Comparison of ENCODE assay signal across 16 cellular contexts in genomic region chr3:62723636-62724217, GRCh38.
DNase-seq lines count a peak whose midpoint lies in the region; ATAC-seq, FAIRE-seq and TF ChIP-seq lines count a peak whose summit lies in the region.
"Had no signal": no experiment of that assay in that cellular context is flagged by ENCODE, and none has a peak within 500 bp of the region (broad histone marks: within the 10 kb centered on the region; RNA-seq: fewer than 3 reads in every experiment).

No MANE protein-coding gene starts in this region.

- intact Hi-C loops in OCI-LY7 (cut with micrococcal nuclease; ENCODE audit: unreplicated experiment) (loop anchor here (1.0 to 2.0 kb wide), 5 partner anchors 31 to 150 kb away; no protein-coding TSS in a partner anchor), kidney (cut with DNase I) (no loop called here)

- TF ChIP-seq CTCF in DOHH2 (IDR thresholded peaks at IDR 0.05; ENCODE audit: low read depth, low read length, poor library complexity, severe bottlenecking) = no peak
- TF ChIP-seq CTCF in OCI-LY7 (conservative IDR thresholded peaks at IDR 0.05; ENCODE audit: low read length) = no peak
- no peak for TF ChIP-seq CTCF in kidney (IDR thresholded peaks at IDR 0.05; ENCODE audit: borderline replicate concordance, extremely low read depth, insufficient read depth)

- H3K4me2 ChIP-seq in DOHH2 (ENCODE audit: low read length) (peak overlapping the region; percentile 84), OCI-LY7 (ENCODE audit: low read length) (peak overlapping the region; percentile 91)

- BruUV-seq in OCI-LY7 (replicated peaks; lab: Mats Ljungman, UMichigan) = TSS peak; percentile 55

- H3K27me3 ChIP-seq in DOHH2 (ENCODE audit: control insufficient read depth, low read length) = no peaks in the 10 kb centered on the region
- H3K27me3 ChIP-seq: heart right ventricle had no signal

- no peaks in the 10 kb centered on the region for H3K9me3 ChIP-seq in DOHH2 (ENCODE audit: control insufficient read depth, insufficient read depth, low read length)
- no peaks in the 10 kb centered on the region for H3K9me3 ChIP-seq in OCI-LY7 (ENCODE audit: low read length)
- no peaks in the 10 kb centered on the region for H3K9me3 ChIP-seq in kidney (ENCODE audit: control insufficient read depth in 1 of 2, low read length in 2 of 2)
- H3K9me3 ChIP-seq: heart right ventricle had no signal

- H3K4me3 ChIP-seq in DOHH2 (ENCODE audit: low read length) (peak overlapping the region; percentile 72), OCI-LY7 (ENCODE audit: low read depth, low read length, poor library complexity, severe bottlenecking) (peak overlapping the region; percentile 58), kidney (ENCODE audit: low read length in 2 of 2) (no peak overlapping the region)
- H3K4me3 ChIP-seq: heart right ventricle, K562 had no signal

- POLR2A ChIA-PET in OCI-LY7 (lab: Charles Lee) = interaction anchor here (0.5 to 8.2 kb wide), 32 partner anchors 11 to 185 kb away, joined by 3 to 117 read pairs (median 4); no protein-coding TSS in a partner anchor

- H3K27ac ChIP-seq in DOHH2 (ENCODE audit: low read depth, low read length) (peak overlapping the region; percentile 88), OCI-LY7 (ENCODE audit: low read depth, low read length, poor library complexity, severe bottlenecking) (peak overlapping the region; percentile 85), kidney (ENCODE audit: low read depth in 2 of 2, low read length in 2 of 2) (no peak overlapping the region)
- H3K27ac ChIP-seq: heart right ventricle had no signal

- peak overlapping the region; percentile 88 for H2AFZ ChIP-seq in OCI-LY7 (ENCODE audit: low read length)

- peaks cover 43% of the 10 kb centered on the region for H3F3A ChIP-seq in DOHH2 (ENCODE audit: control insufficient read depth, insufficient read depth)

- peak; percentile 82 for DNase-seq in OCI-LY7 (ENCODE audit: low spot score)
- DNase-seq in islet precursor cell = peak; percentile 51
- no peak for DNase-seq in kidney
- no peak for DNase-seq in EL
- DNase-seq: activated CD4-positive, alpha-beta T cell treated with anti-CD3 and anti-CD28 coated beads for 4 hours; activated T-cell treated with anti-CD3 and anti-CD28 coated beads, Interleukin-2, amount 50 U/mL, for 24 hours; NCI-H1694 treated with DMSO at 0.1 percent for 48 hours; T-helper 17 cell had no signal

- H3K4me1 ChIP-seq in DOHH2 (ENCODE audit: control insufficient read depth, low read length) (peaks cover 96% of the 10 kb centered on the region), OCI-LY7 (ENCODE audit: insufficient read depth, low read length, poor library complexity, severe bottlenecking) (peaks cover 77% of the 10 kb centered on the region), kidney (ENCODE audit: control insufficient read depth in 1 of 2, insufficient read depth in 1 of 2, low read depth in 1 of 2, low read length in 2 of 2) (peaks cover 0 to 2% of the 10 kb centered on the region in 2 donors)

- H4K20me1 ChIP-seq in DOHH2 (ENCODE audit: control insufficient read depth, insufficient read depth, low read depth, low read length) (no peaks in the 10 kb centered on the region), OCI-LY7 (ENCODE audit: insufficient read depth, low read length) (no peaks in the 10 kb centered on the region)

- H3K79me2 ChIP-seq in DOHH2 (ENCODE audit: control insufficient read depth, low read length) (peaks cover 19% of the 10 kb centered on the region), OCI-LY7 (ENCODE audit: insufficient read depth, low read depth, low read length) (no peaks in the 10 kb centered on the region)

- H3K36me3 ChIP-seq in DOHH2 (ENCODE audit: control insufficient read depth, low read length) (peaks cover 9% of the 10 kb centered on the region; the same call in 1 of the 2 replicates), OCI-LY7 (ENCODE audit: insufficient read depth, low read length) (no peaks in the 10 kb centered on the region; the same call in 1 of the 2 replicates), kidney (ENCODE audit: control insufficient read depth in 1 of 2, insufficient read depth in 2 of 2, low read length in 2 of 2) (no peaks in the 10 kb centered on the region)
- H3K36me3 ChIP-seq: heart right ventricle had no signal

- no peak overlapping the region for H3K9ac ChIP-seq in kidney (ENCODE audit: low read length in 2 of 2)

- FAIRE-seq in kidney (lab: Jason Lieb, UNC) = no peak
- FAIRE-seq: colon, K562 had no signal

- peak; percentile 66 for ATAC-seq in GM21717 (IDR thresholded peaks at IDR 0.05; ENCODE audit: unreplicated experiment)
- no peak for ATAC-seq in HG03469 (IDR thresholded peaks at IDR 0.05; ENCODE audit: unreplicated experiment)
- no peak for ATAC-seq in GM21723 (IDR thresholded peaks at IDR 0.05; ENCODE audit: unreplicated experiment)
- ATAC-seq: K562, Panc1, T-helper 17 cell had no signal

- no peaks in the 10 kb centered on the region for H3K9me2 ChIP-seq in DOHH2 (replicated peaks; ENCODE audit: control insufficient read depth, low read length)
- no peaks in the 10 kb centered on the region for H3K9me2 ChIP-seq in OCI-LY7 (ENCODE audit: insufficient read depth, low read length)

- CTCF ChIA-PET in OCI-LY7 (lab: Charles Lee; ENCODE audit: unreplicated experiment) = interaction anchor here (0.6 to 1.5 kb wide), 13 partner anchors 11 to 101 kb away, joined by 3 to 7 read pairs (median 3); no protein-coding TSS in a partner anchor

Comparison
In these comparisons a context has a peak if more than half of its experiments do, and no peak if none do; other contexts are left out.
1. H3K27ac ChIP-seq: peak in DOHH2 (single experiment) and OCI-LY7 (single experiment); none in kidney (0 of 2).
2. H3K4me3 ChIP-seq: peak in DOHH2 (single experiment) and OCI-LY7 (single experiment); none in kidney (0 of 2).
3. DNase-seq: peak in OCI-LY7 (single experiment) and islet precursor cell (single experiment); none in kidney (single experiment) and EL (single experiment).